8 cellular contexts compared by ENCODE assay signal in genomic region chr15:52678468-52679231, GRCh38. TPM values are rescaled to one million over a fixed set of nuclear protein-coding genes. Genes with fewer than 3 reads are reported as not detected.
A peak's percentile ranks its signal among the peaks of the same experiment; 100 is the strongest.
DNase-seq lines count a peak whose midpoint lies in the region; ATAC-seq lines count a peak whose summit lies in the region.

No MANE protein-coding gene starts in this region.

- H3K36me3 Mint-ChIP-seq in activated CD4-positive, alpha-beta memory T cell treated with anti-CD3 and anti-CD28 coated beads, Interleukin-2, amount 10 ng/mL, durations not matched to agents 7 days and 5 days (ENCODE audit: low read depth), result peaks cover 34% of the 10 kb centered on the region

- no peaks in the 10 kb centered on the region for H3K9me3 Mint-ChIP-seq in activated CD4-positive, alpha-beta memory T cell treated with anti-CD3 and anti-CD28 coated beads, Interleukin-2, amount 10 ng/mL, durations not matched to agents 7 days and 5 days

- no peaks in the 10 kb centered on the region for H3K9me3 ChIP-seq in ectodermal cell (ENCODE audit: control insufficient read depth, low read length)

- H3K27me3 Mint-ChIP-seq in activated CD4-positive, alpha-beta memory T cell treated with anti-CD3 and anti-CD28 coated beads, Interleukin-2, amount 10 ng/mL, durations not matched to agents 7 days and 5 days, result peaks cover 3% of the 10 kb centered on the region

- peak; percentile 22 for ATAC-seq in HG02840 (IDR thresholded peaks at IDR 0.05; ENCODE audit: low FRiP score, unreplicated experiment)

- H3K27ac ChIP-seq in ectodermal cell (ENCODE audit: insufficient read depth, low read depth, low read length, poor library complexity, severe bottlenecking), result peak overlapping the region; percentile 82

- peak overlapping the region; percentile 100 for H3K27ac Mint-ChIP-seq in activated CD4-positive, alpha-beta memory T cell treated with anti-CD3 and anti-CD28 coated beads, Interleukin-2, amount 10 ng/mL, durations not matched to agents 7 days and 5 days

- 0 to 1% methylated on average over 70 of the region's 70 CpGs for WGBS in ectodermal cell, 2 experiments

- no peaks in the 10 kb centered on the region for H3K36me3 ChIP-seq in ectodermal cell (ENCODE audit: control insufficient read depth, insufficient read depth, low read length)

- DNase-seq in NCI-H1436 (lab: John Stamatoyannopoulos, UW) (peak; percentile 7), NCI-H1436 treated with DMSO at 0.1 percent for 48 hours (lab: John Stamatoyannopoulos, UW) (no peak), NCI-H2171 treated with DMSO at 0.1 percent for 48 hours (lab: John Stamatoyannopoulos, UW) (peak; percentile 72), medulla oblongata (ENCODE audit: extremely low spot score) (peak; percentile 45)
- DNase-seq in activated CD4-positive, alpha-beta memory T cell treated with anti-CD3 and anti-CD28 coated beads, Interleukin-2, amount 10 ng/mL, durations not matched to agents 7 days and 5 days, result peak; percentile 73
- DNase-seq in stimulated activated CD8-positive, alpha-beta memory T cell treated with anti-CD3 and anti-CD28 coated beads, Interleukin-15, amount 100 ng/mL, for 1 hour (ENCODE audit: low read depth), result peak; percentile 18

- H3K4me3 ChIP-seq in ectodermal cell (ENCODE audit: insufficient read depth, low read depth, low read length), result peak overlapping the region; percentile 78

- POLR2A ChIA-PET in activated CD4-positive, alpha-beta memory T cell treated with anti-CD3 and anti-CD28 coated beads, Interleukin-2, amount 10 ng/mL, durations not matched to agents 7 days and 5 days (lab: Charles Lee), result interaction anchor here (0.6 to 2.3 kb wide), 17 partner anchors 9 to 658 kb away, joined by 3 to 12 read pairs (median 4); partner anchors contain the start of gene ARPP19

- peaks cover 7% of the 10 kb centered on the region for H3K4me1 ChIP-seq in ectodermal cell (ENCODE audit: control insufficient read depth, insufficient read depth, low read length)

- H3K4me1 Mint-ChIP-seq in activated CD4-positive, alpha-beta memory T cell treated with anti-CD3 and anti-CD28 coated beads, Interleukin-2, amount 10 ng/mL, durations not matched to agents 7 days and 5 days, result peaks cover 50% of the 10 kb centered on the region

- H3K27me3 ChIP-seq in ectodermal cell (ENCODE audit: control insufficient read depth, insufficient read depth, low read length, poor library complexity, severe bottlenecking), result peaks cover 16% of the 10 kb centered on the region

- peak overlapping the region; percentile 100 for H3K4me3 Mint-ChIP-seq in activated CD4-positive, alpha-beta memory T cell treated with anti-CD3 and anti-CD28 coated beads, Interleukin-2, amount 10 ng/mL, durations not matched to agents 7 days and 5 days

- CTCF ChIA-PET in activated CD4-positive, alpha-beta memory T cell treated with anti-CD3 and anti-CD28 coated beads, Interleukin-2, amount 10 ng/mL, durations not matched to agents 7 days and 5 days (lab: Charles Lee), result interaction anchor here (1.0 to 1.2 kb wide), 2 partner anchors 19 to 40 kb away, joined by 3 to 4 read pairs; no protein-coding TSS in a partner anchor

RNA-seq across cellular contexts. Expression of gene ATOSA, which starts 0.5 kb away (rescaled TPM):
- 10 to 100 TPM; 44.9 to 46.6 TPM for total RNA-seq in activated CD4-positive, alpha-beta memory T cell treated with anti-CD3 and anti-CD28 coated beads, Interleukin-2, amount 10 ng/mL, durations not matched to agents 7 days and 5 days
- 20.1 TPM for polyA plus RNA-seq in ectodermal cell (2013, experiment 1 of 4)
- 20.4 TPM for polyA plus RNA-seq in ectodermal cell (2013, experiment 2 of 4)
- 14.7 TPM for polyA plus RNA-seq in ectodermal cell (2013, experiment 3 of 4)
- 19.4 TPM for polyA plus RNA-seq in ectodermal cell (2013, experiment 4 of 4)
